In genomic region chr16:74793571-74793970, GRCh38 we compare ENCODE assay signal across 35 cellular contexts. TPM values are rescaled to one million over a fixed set of nuclear protein-coding genes. Genes with fewer than 3 reads are reported as not detected.
"Had no signal": no experiment of that assay in that cellular context is flagged by ENCODE, and none has a peak within 500 bp of the region (broad histone marks: within the 10 kb centered on the region; RNA-seq: fewer than 3 reads in every experiment).

No MANE protein-coding gene starts in this region.

- DNase-seq: activated CD4-positive, alpha-beta T cell treated with anti-CD3 and anti-CD28 coated beads, Interleukin-2, amount 10 ng/mL, durations not matched to agents 7 days and 5 days; activated CD4-positive, alpha-beta T cell treated with anti-CD3 and anti-CD28 coated beads, Interleukin-2, amount 50 U/mL, for 48 hours; activated CD4-positive, CD25-positive, alpha-beta regulatory T cell; activated CD8-positive, alpha-beta T cell treated with anti-CD3 and anti-CD28 coated beads, Interleukin-2, amount 10 ng/mL, durations not matched to agents 7 days and 5 days; activated gamma-delta T cell; activated naive CD4-positive, alpha-beta T cell treated with Interleukin-2 at 50 U/mL for 16 hours; activated naive CD8-positive, alpha-beta T cell treated with anti-CD3 and anti-CD28 coated beads, Interleukin-2, amount 10 ng/mL, durations not matched to agents 7 days and 5 days; activated T-cell treated with anti-CD3 and anti-CD28 coated beads, Interleukin-2, amount 50 U/mL, for 24 hours; body of pancreas; central memory CD4-positive, alpha-beta T cell; MM.1S; MV-4-11; NCI-H1092; NCI-H1436 treated with DMSO at 0.1 percent for 48 hours; NCI-H1694 treated with DMSO at 0.1 percent for 48 hours; NCI-H2029; NCI-H2171; NCI-H510A; NCI-H526; NCI-H748 treated with DMSO at 0.1 percent for 48 hours; NK-92 treated with Interleukin-12 subunit alpha and Interleukin-12 subunit beta, amount 100 ng/mL, for 24 hours; PC-3; Peyer's patch; SIG-M5; T-cell; T-helper 17 cell; T-helper 9 cell; WERI-Rb-1 had no signal

- ATAC-seq: activated CD8-positive, alpha-beta T cell treated with anti-CD3 and anti-CD28 coated beads, Interleukin-2, amount 10 ng/mL, durations not matched to agents 7 days and 5 days; body of pancreas; PC-3; Right ventricle myocardium inferior; SK-N-SH treated with all-trans-retinoic acid at 6 μM for 48 hours; T-cell; T-helper 17 cell had no signal

- H3K36me3 ChIP-seq: Peyer's patch, WERI-Rb-1 had no signal

- H3K27me3 ChIP-seq: body of pancreas, Peyer's patch had no signal

- FAIRE-seq: astrocyte had no signal

- H3K27ac ChIP-seq: body of pancreas, KMS-11, Peyer's patch, RWPE1, WERI-Rb-1 had no signal

- H3K4me2 ChIP-seq: KMS-11 had no signal

- H3K4me3 ChIP-seq: body of pancreas, Peyer's patch had no signal

- H3K9me3 ChIP-seq: body of pancreas, Peyer's patch had no signal

- H3K4me1 ChIP-seq: body of pancreas, Peyer's patch had no signal

- H3K9ac ChIP-seq: KMS-11 had no signal

RNA-seq across cellular contexts. Expression of gene FA2H, which starts 19.0 kb away (rescaled TPM):
- total RNA-seq: activated CD8-positive, alpha-beta T cell treated with anti-CD3 and anti-CD28 coated beads, Interleukin-2, amount 10 ng/mL, durations not matched to agents 7 days and 5 days; activated naive CD8-positive, alpha-beta T cell treated with anti-CD3 and anti-CD28 coated beads, Interleukin-2, amount 10 ng/mL, durations not matched to agents 7 days and 5 days; activated T-helper 2 cell treated with anti-CD3 and anti-CD28 coated beads, Interferon-gamma antibody, Interleukin-2, Interleukin-4, amounts not matched to agents 10 μg/mL and 5 μg/mL and 100 μg/mL, durations not matched to agents 14 hours and 24 hours and 36 hours; SK-MEL-5 had no signal
